In genomic region chr1:55064861-55065263, GRCh38 we compare ENCODE assay signal across 1 cellular context.
TF ChIP-seq lines count a peak whose summit lies in the region.

No MANE protein-coding gene starts in this region.

TF ChIP-seq in GM23338, 12 proteins besides CTCF, POLR2A, EP300 and RAD21 (continued from another document):
- TF ChIP-seq REST (IDR thresholded peaks at IDR 0.05; ENCODE audit: unreplicated experiment) (no peak), ZNF331 (CRISPR knock-in tag; IDR thresholded peaks at IDR 0.05; ENCODE audit: low read depth) (no peak), NANOG (IDR thresholded peaks at IDR 0.05; ENCODE audit: borderline replicate concordance) (no peak), CREB1 (CRISPR knock-in tag; IDR thresholded peaks at IDR 0.05; ENCODE audit: low read depth) (no peak), JUNB (IDR thresholded peaks at IDR 0.05; ENCODE audit: unreplicated experiment) (no peak), EZH2 (IDR thresholded peaks at IDR 0.05; ENCODE audit: low read depth, unreplicated experiment) (no peak)
